9 cellular contexts compared by ENCODE assay signal in genomic region chr6:150599199-150600002, GRCh38. TPM values are rescaled to one million over a fixed set of nuclear protein-coding genes. Genes with fewer than 3 reads are reported as not detected.
DNase-seq lines count a peak whose midpoint lies in the region; ATAC-seq, FAIRE-seq and TF ChIP-seq lines count a peak whose summit lies in the region.
"Had no signal": no experiment of that assay in that cellular context is flagged by ENCODE, and none has a peak within 500 bp of the region (broad histone marks: within the 10 kb centered on the region; RNA-seq: fewer than 3 reads in every experiment).

PLEKHG1 (plus strand) TSS chr6:150599885; CDS start chr6:150733682, 133,797 bp downstream.

- FAIRE-seq in pancreas (lab: Jason Lieb, UNC) = no peak
- no peak for FAIRE-seq in urothelium cell line (lab: Jason Lieb, UNC)

- DNase-seq in CD1c-positive myeloid dendritic cell (ENCODE audit: extremely low spot score) (peak; percentile 69), SK-MEL-5 (ENCODE audit: low read depth, low spot score) (peak; percentile 62), Right ventricle myocardium superior (peak; percentile 88), pancreas (peak; percentile 42 to 85 (median 60)), urothelium cell line (ENCODE audit: low spot score) (peak; percentile 86)

- peaks cover 19% of the 10 kb centered on the region for H3K4me1 Mint-ChIP-seq in activated naive CD8-positive, alpha-beta T cell (ENCODE audit: low read depth)

- no peaks in the 10 kb centered on the region for H3K36me3 ChIP-seq in pancreas

- H3K27ac ChIP-seq in pancreas = peak within 1 kb of the TSS in 2 of 4 donors; percentile 55 to 62

- no peaks in the 10 kb centered on the region for H3K9me3 Mint-ChIP-seq in activated naive CD8-positive, alpha-beta T cell (ENCODE audit: low read depth)

- H3K27me3 ChIP-seq in pancreas = peaks cover 0 to 2% (median 0%) of the 10 kb centered on the region in 4 donors

- 14 to 16% methylated on average over 50 to 53 of the region's 53 CpGs for WGBS in pancreas, 2 donors

- H3K36me3 Mint-ChIP-seq in activated naive CD8-positive, alpha-beta T cell = no peaks in the 10 kb centered on the region

- H3K4me3 ChIP-seq in pancreas = peak within 1 kb of the TSS; percentile 40 to 71 (median 54)

- ATAC-seq in GM19372 (IDR thresholded peaks at IDR 0.05; ENCODE audit: low read depth, unreplicated experiment) = peak; percentile 77
- peak; percentile 62 for ATAC-seq in HG03457 (IDR thresholded peaks at IDR 0.05; ENCODE audit: unreplicated experiment)
- peak; percentile 95 for ATAC-seq in Right ventricle myocardium superior (ENCODE audit: poor library complexity)
- peak; percentile 88 to 94 (median 90) for ATAC-seq in pancreas

- peaks cover 40% of the 10 kb centered on the region for H3K27me3 Mint-ChIP-seq in activated naive CD8-positive, alpha-beta T cell

- no peaks in the 10 kb centered on the region for H3K9me3 ChIP-seq in pancreas

- no peaks in the 10 kb centered on the region for H3K4me1 ChIP-seq in pancreas

- intact Hi-C loops in Right ventricle myocardium superior (cut with DNase I) (loop anchor here (5.0 to 10.0 kb wide), 3 partner anchors 68 to 215 kb away; no protein-coding TSS in a partner anchor), pancreas (cut with DNase I) (no loop called here)

- peak within 1 kb of the TSS; percentile 89 for H3K4me3 Mint-ChIP-seq in activated naive CD8-positive, alpha-beta T cell

- in situ Hi-C loops in SK-MEL-5 (cut with HindIII; ENCODE audit: low pct_unique_long_range_greater_than_20kb, low sequenced_read_pairs) = no loop called here

- no peak for TF ChIP-seq CTCF in pancreas (IDR thresholded peaks at IDR 0.05)

- peak within 1 kb of the TSS; percentile 74 for H3K27ac Mint-ChIP-seq in activated naive CD8-positive, alpha-beta T cell

RNA-seq across cellular contexts. Expression of gene PLEKHG1, which starts in this region (rescaled TPM):
- total RNA-seq in SK-MEL-5 (2014; rRNA removed; shearing (Covaris generic)) = 3.5 and 5.5 TPM in 2 replicates
- 15.2 and 17.8 TPM in 2 replicates for polyA plus RNA-seq in SK-MEL-5 (2015; cell fraction: cytosol; rRNA removed)
- 13.4 and 17.8 TPM in 2 replicates for polyA plus RNA-seq in SK-MEL-5 (2015; cell fraction: nucleus; rRNA removed)
- total RNA-seq in Right ventricle myocardium superior = 7.3 TPM
- total RNA-seq in pancreas = 1 to 10 TPM; 2.2 to 6.4 (median 2.9) TPM
- 1 to 10 TPM; 1.3 to 1.5 TPM for polyA plus RNA-seq in pancreas
- total RNA-seq: LHCN-M2 had no signal
